ENCODE assay signal across 14 cellular contexts in genomic region chr6:170575250-170575649, GRCh38. TPM values are rescaled to one million over a fixed set of nuclear protein-coding genes. Genes with fewer than 3 reads are reported as not detected.
DNase-seq lines count a peak whose midpoint lies in the region; ATAC-seq and TF ChIP-seq lines count a peak whose summit lies in the region.
"Had no signal": no experiment of that assay in that cellular context is flagged by ENCODE, and none has a peak within 500 bp of the region (broad histone marks: within the 10 kb centered on the region; RNA-seq: fewer than 3 reads in every experiment).

No MANE protein-coding gene starts in this region.

- no peaks in the 10 kb centered on the region for H3K4me1 Mint-ChIP-seq in stimulated activated naive CD8-positive, alpha-beta T cell treated with anti-CD3 and anti-CD28 coated beads, Interleukin-15, Interleukin-2, amounts not matched to agents 100 ng/mL and 50 ng/mL, for 24 hours (ENCODE audit: low read depth)

- peak; percentile 39; the same call in 1 of the 2 replicates for TF ChIP-seq CTCF in OCI-LY1 (IDR thresholded peaks at IDR 0.05; ENCODE audit: low read length)
- TF ChIP-seq CTCF in epithelial cell of esophagus (IDR thresholded peaks at IDR 0.05; ENCODE audit: insufficient read depth, low read depth, low read length, missing control alignments), result peak; percentile 49

- H3K79me2 ChIP-seq in OCI-LY1 (ENCODE audit: insufficient read depth, low read length), result no peaks in the 10 kb centered on the region

- no peaks in the 10 kb centered on the region for H3K9me2 ChIP-seq in OCI-LY1 (ENCODE audit: low read depth, low read length)

- H3K4me3 Mint-ChIP-seq in stimulated activated naive CD8-positive, alpha-beta T cell treated with anti-CD3 and anti-CD28 coated beads, Interleukin-15, Interleukin-2, amounts not matched to agents 100 ng/mL and 50 ng/mL, for 24 hours, result no peak overlapping the region
- H3K4me3 Mint-ChIP-seq: central memory CD8-positive, alpha-beta T cell had no signal

- intact Hi-C loops in aorta (cut with DNase I), result no loop called here

- no peaks in the 10 kb centered on the region for H3K4me1 ChIP-seq in OCI-LY1 (ENCODE audit: insufficient read depth, low read length, severe bottlenecking)
- H3K4me1 ChIP-seq in aorta (ENCODE audit: control insufficient read depth in 1 of 2, insufficient read depth in 2 of 2, low read length in 2 of 2), result no peaks in the 10 kb centered on the region
- H3K4me1 ChIP-seq: heart right ventricle had no signal

- no peaks in the 10 kb centered on the region for H3K27me3 ChIP-seq in OCI-LY1 (ENCODE audit: insufficient read depth, low read length)
- no peaks in the 10 kb centered on the region for H3K27me3 ChIP-seq in aorta (ENCODE audit: control insufficient read depth in 1 of 2, insufficient read depth in 2 of 2, low read length in 1 of 2)
- H3K27me3 ChIP-seq: heart right ventricle had no signal

- no peak overlapping the region for H3K4me3 ChIP-seq in OCI-LY1 (ENCODE audit: low read depth, low read length, poor library complexity, severe bottlenecking)
- no peak overlapping the region for H3K4me3 ChIP-seq in epithelial cell of esophagus (ENCODE audit: low read length)
- no peak overlapping the region for H3K4me3 ChIP-seq in aorta (ENCODE audit: low read length in 2 of 2)
- H3K4me3 ChIP-seq: heart right ventricle had no signal

- peak overlapping the region; percentile 61 for H3K27ac Mint-ChIP-seq in stimulated activated naive CD8-positive, alpha-beta T cell treated with anti-CD3 and anti-CD28 coated beads, Interleukin-15, Interleukin-2, amounts not matched to agents 100 ng/mL and 50 ng/mL, for 24 hours

- no peak for ATAC-seq in stimulated activated naive CD8-positive, alpha-beta T cell treated with anti-CD3 and anti-CD28 coated beads, Interleukin-15, Interleukin-2, amounts not matched to agents 100 U/mL and 50 U/mL, for 24 hours
- ATAC-seq in esophagus mucosa (no peak), aorta (ENCODE audit: low FRiP score) (no peak)
- ATAC-seq: heart right ventricle had no signal

- H3K9me3 Mint-ChIP-seq in stimulated activated naive CD8-positive, alpha-beta T cell treated with anti-CD3 and anti-CD28 coated beads, Interleukin-15, Interleukin-2, amounts not matched to agents 100 ng/mL and 50 ng/mL, for 24 hours, result no peaks in the 10 kb centered on the region
- H3K9me3 Mint-ChIP-seq: central memory CD8-positive, alpha-beta T cell had no signal

- no peak overlapping the region for H3K4me2 ChIP-seq in OCI-LY1 (ENCODE audit: low read length)

- no peak overlapping the region for H2AFZ ChIP-seq in OCI-LY1 (ENCODE audit: low read length)

- H3K27ac ChIP-seq in OCI-LY1 (ENCODE audit: low read depth, low read length, poor library complexity, severe bottlenecking), result no peak overlapping the region
- no peak overlapping the region for H3K27ac ChIP-seq in aorta (ENCODE audit: low read depth in 1 of 2, low read length in 2 of 2)
- H3K27ac ChIP-seq: heart right ventricle, HL-60 had no signal

- WGBS in aorta, 2 donors, result 81 to 83% methylated on average over 1 of the region's 1 CpG

- no peaks in the 10 kb centered on the region for H3K27me3 Mint-ChIP-seq in stimulated activated naive CD8-positive, alpha-beta T cell treated with anti-CD3 and anti-CD28 coated beads, Interleukin-15, Interleukin-2, amounts not matched to agents 100 ng/mL and 50 ng/mL, for 24 hours
- H3K27me3 Mint-ChIP-seq: central memory CD8-positive, alpha-beta T cell had no signal

- peaks cover 76% of the 10 kb centered on the region for H3K36me3 Mint-ChIP-seq in stimulated activated naive CD8-positive, alpha-beta T cell treated with anti-CD3 and anti-CD28 coated beads, Interleukin-15, Interleukin-2, amounts not matched to agents 100 ng/mL and 50 ng/mL, for 24 hours (ENCODE audit: low read depth)

- H3K36me3 ChIP-seq in OCI-LY1 (ENCODE audit: insufficient read depth, low read length), result peaks cover 85% of the 10 kb centered on the region
- H3K36me3 ChIP-seq in aorta (ENCODE audit: control insufficient read depth in 1 of 2, insufficient read depth in 2 of 2, low read length in 1 of 2), result peaks cover 0 to 4% of the 10 kb centered on the region in 2 donors

- no peaks in the 10 kb centered on the region for H3F3A ChIP-seq in OCI-LY1 (ENCODE audit: insufficient read depth, low read length)

- no peak overlapping the region for H3K9ac ChIP-seq in OCI-LY1 (ENCODE audit: low read length)

- H3K9me3 ChIP-seq in OCI-LY1 (ENCODE audit: low read length), result no peaks in the 10 kb centered on the region
- no peaks in the 10 kb centered on the region for H3K9me3 ChIP-seq in aorta (ENCODE audit: control insufficient read depth, low read length)
- H3K9me3 ChIP-seq: heart right ventricle had no signal

- no peaks in the 10 kb centered on the region for H4K20me1 ChIP-seq in OCI-LY1 (ENCODE audit: insufficient read depth, low read length)

- DNase-seq in stimulated activated naive CD8-positive, alpha-beta T cell treated with anti-CD3 and anti-CD28 coated beads, Interleukin-15, Interleukin-2, amounts not matched to agents 100 U/mL and 50 U/mL, for 24 hours, result no peak
- DNase-seq in epithelial cell of esophagus (ENCODE audit: low read depth) (peak; percentile 42), NCI-H2029 treated with DMSO at 0.1 percent for 48 hours (lab: John Stamatoyannopoulos, UW) (no peak), COLO668 (lab: John Stamatoyannopoulos, UW; ENCODE audit: unreplicated experiment) (no peak), aorta (no peak)
- DNase-seq: activated CD8-positive, alpha-beta memory T cell treated with anti-CD3 and anti-CD28 coated beads, Interleukin-2, amount 50 U/mL, for 4 hours; heart right ventricle; NCI-H510A; stimulated activated CD4-positive, alpha-beta T cell treated with anti-CD3 and anti-CD28 coated beads, Interleukin-4, amount 100 ng/mL, for 4 hours had no signal

RNA-seq across cellular contexts. Expression of gene PDCD2, which starts 9.2 kb away (rescaled TPM):
- total RNA-seq in esophagus mucosa, result 46.5 TPM
- total RNA-seq in aorta, result 10 to 100 TPM; 36.5 to 43.9 TPM
- 10 to 100 TPM; 49.8 to 65.4 TPM for polyA plus RNA-seq in aorta

RNA-seq across cellular contexts. Expression of gene TBP, which starts 21.1 kb away (rescaled TPM):
- 8.0 TPM for total RNA-seq in esophagus mucosa
- 10 to 100 TPM; 11.5 to 15.3 TPM for total RNA-seq in aorta
- 10 to 100 TPM; 15.5 to 22.8 TPM for polyA plus RNA-seq in aorta

RNA-seq across cellular contexts. Expression of gene PSMB1, which starts 22.1 kb away (rescaled TPM):
- total RNA-seq in esophagus mucosa (117 TPM), aorta (100 to 1,000 TPM; 104 to 113 TPM)
- 100 to 1,000 TPM; 237 to 254 TPM for polyA plus RNA-seq in aorta
